In genomic region chr13:30713133-30713532, GRCh38 we compare ENCODE assay signal across 9 cellular contexts. TPM values are rescaled to one million over a fixed set of nuclear protein-coding genes. Genes with fewer than 3 reads are reported as not detected.
DNase-seq lines count a peak whose midpoint lies in the region; ATAC-seq, FAIRE-seq and TF ChIP-seq lines count a peak whose summit lies in the region.
"Had no signal": no experiment of that assay in that cellular context is flagged by ENCODE, and none has a peak within 500 bp of the region (broad histone marks: within the 10 kb centered on the region; RNA-seq: fewer than 3 reads in every experiment).

No MANE protein-coding gene starts in this region.

- no peaks in the 10 kb centered on the region for H3K9me1 ChIP-seq in K562 (ENCODE audit: control insufficient read depth, insufficient read depth, low read length)

- H2BK120ac ChIP-seq in mesendoderm (ENCODE audit: low read depth, low read length): no peak overlapping the region

- 0% methylated on average over 5 of the region's 5 CpGs for WGBS in K562 (ENCODE audit: insufficient coverage, low coverage, missing lambda C conversion rate)
- no CpG with 5 or more reads among the region's 5 CpGs for WGBS in mesendoderm (ENCODE audit: extremely low coverage, insufficient coverage, low lambda C conversion rate)

- peaks cover 44 to 100% (median 81%) of the 10 kb centered on the region in 10 experiments for H3K4me1 ChIP-seq in BLaER1 treated with 17β-estradiol and CSF1 and Interleukin-3, amounts not matched to agents 10 nM and 100 nM
- H3K4me1 ChIP-seq in K562 (replicated peaks in 1 of 2; ENCODE audit: control insufficient read depth in 2 of 2, insufficient read depth in 2 of 2, low read length in 2 of 2): no peaks in the 10 kb centered on the region
- H3K4me1 ChIP-seq in mesendoderm (ENCODE audit: control insufficient read depth, low read depth, low read length): no peaks in the 10 kb centered on the region

- H4K8ac ChIP-seq in mesendoderm (ENCODE audit: low read depth, low read length): no peak overlapping the region

- no peak overlapping the region for H2BK5ac ChIP-seq in mesendoderm (ENCODE audit: low read length)

- H3K4me3 ChIP-seq in BLaER1 treated with 17β-estradiol and CSF1 and Interleukin-3, amounts not matched to agents 10 nM and 100 nM: peak overlapping the region in 2 of 10 experiments; percentile 13 to 15; a peak in 1 of 20 replicates
- H3K4me3 ChIP-seq in K562 (no peak overlapping the region), mesendoderm (ENCODE audit: low read length) (no peak overlapping the region)

- TF ChIP-seq EP300 in K562 (IDR thresholded peaks at IDR 0.05; ENCODE audit: low read length): no peak

- H4K5ac ChIP-seq in mesendoderm (ENCODE audit: low read length): no peak overlapping the region

- H3K9me3 ChIP-seq in BLaER1 treated with 17β-estradiol and CSF1 and Interleukin-3, amounts not matched to agents 10 nM and 100 nM (replicated peaks in 1 of 11): peaks cover 0 to 8% (median 0%) of the 10 kb centered on the region in 11 experiments; a peak in 2 of 22 replicates
- H3K9me3 ChIP-seq in K562 (replicated peaks; ENCODE audit: control insufficient read depth, insufficient read depth, low read depth, low read length): no peaks in the 10 kb centered on the region

- no peak for FAIRE-seq in K562 (lab: Jason Lieb, UNC)

- BruUV-seq in K562 (replicated peaks; lab: Mats Ljungman, UMichigan): no TSS peak

- no peak for TF ChIP-seq RAD21 in K562 (CRISPR knock-in tag; conservative IDR thresholded peaks at IDR 0.05 in 1 of 2, IDR thresholded peaks at IDR 0.05 in 1 of 2)

- TF ChIP-seq CTCF in K562 (IDR thresholded peaks at IDR 0.05 in 2 of 3, conservative IDR thresholded peaks at IDR 0.05 in 1 of 3; ENCODE audit: insufficient read depth in 2 of 3, low read depth in 1 of 3, low read length in 3 of 3): no peak

- no peak for TF ChIP-seq POLR2A in K562 (conservative IDR thresholded peaks at IDR 0.05)

- peak overlapping the region; percentile 65 to 100 (median 96); a peak in 21 of 22 replicates for H3K27ac ChIP-seq in BLaER1 treated with 17β-estradiol and CSF1 and Interleukin-3, amounts not matched to agents 10 nM and 100 nM
- H3K27ac ChIP-seq in K562 (ENCODE audit: extremely low read depth, low read depth, low read length): no peak overlapping the region
- no peak overlapping the region for H3K27ac ChIP-seq in mesendoderm (ENCODE audit: low read depth, low read length)

- H3K27me3 ChIP-seq in BLaER1 treated with 17β-estradiol and CSF1 and Interleukin-3, amounts not matched to agents 10 nM and 100 nM: peaks cover 0 to 8% (median 0%) of the 10 kb centered on the region in 11 experiments; a peak in 1 of 22 replicates
- H3K27me3 ChIP-seq in K562 (ENCODE audit: control insufficient read depth in 2 of 2, insufficient read depth in 2 of 2, low read length in 2 of 2) (peaks cover 0 to 13% of the 10 kb centered on the region in 2 experiments; a peak in 3 of 5 replicates), mesendoderm (ENCODE audit: insufficient read depth, low read length, poor library complexity) (no peaks in the 10 kb centered on the region)

- no peak overlapping the region for H2BK15ac ChIP-seq in mesendoderm (replicated peaks; ENCODE audit: low read depth)

- H3K79me2 ChIP-seq in K562 (ENCODE audit: control insufficient read depth, insufficient read depth, low read length) (no peaks in the 10 kb centered on the region), mesendoderm (ENCODE audit: control insufficient read depth, insufficient read depth, low read length) (no peaks in the 10 kb centered on the region)

- H3K23ac ChIP-seq in mesendoderm (ENCODE audit: low read length): peak overlapping the region; percentile 33

- in situ Hi-C loops in K562 (cut with MboI): no loop called here

- no peak overlapping the region for H3K18ac ChIP-seq in mesendoderm (ENCODE audit: low read length)

- H3K36me3 ChIP-seq in BLaER1 treated with 17β-estradiol and CSF1 and Interleukin-3, amounts not matched to agents 10 nM and 100 nM: no peaks in the 10 kb centered on the region
- H3K36me3 ChIP-seq in K562 (ENCODE audit: control insufficient read depth, insufficient read depth, low read length): no peaks in the 10 kb centered on the region
- no peaks in the 10 kb centered on the region for H3K36me3 ChIP-seq in mesendoderm (ENCODE audit: control insufficient read depth, insufficient read depth, low read length)

- H3K79me1 ChIP-seq in mesendoderm (ENCODE audit: low read length): no peaks in the 10 kb centered on the region

- no peak overlapping the region for H3K56ac ChIP-seq in mesendoderm (ENCODE audit: low read length)

- no peak overlapping the region for H2AK5ac ChIP-seq in mesendoderm (ENCODE audit: low read length)

- no peak overlapping the region for H3K4ac ChIP-seq in mesendoderm (ENCODE audit: low read depth, low read length)

- H3K9ac ChIP-seq in BLaER1 treated with 17β-estradiol and CSF1 and Interleukin-3, amounts not matched to agents 10 nM and 100 nM: peak overlapping the region in 10 of 11 experiments; percentile 63 to 89 (median 80); a peak in 20 of 22 replicates
- no peak overlapping the region for H3K9ac ChIP-seq in K562 (ENCODE audit: insufficient read depth in 1 of 2, low read depth in 2 of 2, low read length in 2 of 2)
- H3K9ac ChIP-seq in mesendoderm (ENCODE audit: low read length): no peak overlapping the region

- POLR2A ChIA-PET in K562 (lab: Yijun Ruan, JAX): no interaction called here

- intact Hi-C loops in K562 (cut with micrococcal nuclease): no loop called here

- peak overlapping the region; percentile 39 to 92 (median 78) for H3K4me2 ChIP-seq in BLaER1 treated with 17β-estradiol and CSF1 and Interleukin-3, amounts not matched to agents 10 nM and 100 nM
- H3K4me2 ChIP-seq in K562 (ENCODE audit: insufficient read depth, low read length) (no peak overlapping the region), mesendoderm (ENCODE audit: low read length) (no peak overlapping the region)

- H2AFZ ChIP-seq in K562 (ENCODE audit: low read depth, low read length): no peak overlapping the region

- H4K20me1 ChIP-seq in BLaER1 treated with 17β-estradiol and CSF1 and Interleukin-3, amounts not matched to agents 10 nM and 100 nM: no peaks in the 10 kb centered on the region
- no peaks in the 10 kb centered on the region for H4K20me1 ChIP-seq in K562 (replicated peaks; ENCODE audit: control insufficient read depth, insufficient read depth, low read length)

- peak; percentile 33 for DNase-seq in M059J (ENCODE audit: low read depth)
- peak in 1 of 4 experiments; percentile 6 for DNase-seq in K562 (ENCODE audit: extremely low read depth in 1 of 4, low spot score in 3 of 4)
- no peak for DNase-seq in mesendoderm
- no peak for DNase-seq in occipital lobe (lab: John Stamatoyannopoulos, UW)
- no peak for DNase-seq in NCI-H1417 treated with DMSO at 0.1 percent for 48 hours (lab: John Stamatoyannopoulos, UW)
- no peak for DNase-seq in stimulated activated CD4-positive, alpha-beta T cell treated with anti-CD3 and anti-CD28 coated beads, Interleukin-4, amount 100 ng/mL, for 24 hours
- DNase-seq: stimulated activated CD4-positive, alpha-beta T cell treated with anti-CD3 and anti-CD28 coated beads, Interleukin-15, amount 100 ng/mL, for 24 hours had no signal

- ATAC-seq in K562: peak; percentile 70
- no peak for ATAC-seq in HG03139 (IDR thresholded peaks at IDR 0.05; ENCODE audit: unreplicated experiment)

- CTCF ChIA-PET in K562 (lab: Yijun Ruan, JAX; ENCODE audit: low intra/inter-chr PET ratio): no interaction called here

TF ChIP-seq in K562, 482 proteins besides CTCF, POLR2A, EP300 and RAD21 (continues in another document):
- TF ChIP-seq MAFG (tag; conservative IDR thresholded peaks at IDR 0.05): no peak
- TF ChIP-seq, protein P1, sequence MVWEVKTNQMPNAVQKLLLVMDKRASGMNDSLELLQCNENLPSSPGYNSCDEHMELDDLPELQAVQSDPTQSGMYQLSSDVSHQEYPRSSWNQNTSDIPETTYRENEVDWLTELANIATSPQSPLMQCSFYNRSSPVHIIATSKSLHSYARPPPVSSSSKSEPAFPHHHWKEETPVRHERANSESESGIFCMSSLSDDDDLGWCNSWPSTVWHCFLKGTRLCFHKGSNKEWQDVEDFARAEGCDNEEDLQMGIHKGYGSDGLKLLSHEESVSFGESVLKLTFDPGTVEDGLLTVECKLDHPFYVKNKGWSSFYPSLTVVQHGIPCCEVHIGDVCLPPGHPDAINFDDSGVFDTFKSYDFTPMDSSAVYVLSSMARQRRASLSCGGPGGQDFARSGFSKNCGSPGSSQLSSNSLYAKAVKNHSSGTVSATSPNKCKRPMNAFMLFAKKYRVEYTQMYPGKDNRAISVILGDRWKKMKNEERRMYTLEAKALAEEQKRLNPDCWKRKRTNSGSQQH (CRISPR knock-in tag; IDR thresholded peaks at IDR 0.05): no peak
- no peak for TF ChIP-seq PCBP1 (IDR thresholded peaks at IDR 0.05; ENCODE audit: low read depth, low read length, poor library complexity, severe bottlenecking)
- no peak for TF ChIP-seq CBX3 (IDR thresholded peaks at IDR 0.05; ENCODE audit: borderline replicate concordance in 1 of 2, low read length in 2 of 2)
- no peak for TF ChIP-seq CEBPG (CRISPR knock-in tag; IDR thresholded peaks at IDR 0.05)
- 0 out of 4 replicates have a peak, but pooled peaks of 1 of the 2 experiments have one; percentile 40 for TF ChIP-seq CEBPG (tag; conservative IDR thresholded peaks at IDR 0.05 in 1 of 2, IDR thresholded peaks at IDR 0.05 in 1 of 2)
- no peak for TF ChIP-seq POLR3G (IDR thresholded peaks at IDR 0.05; ENCODE audit: extremely low read depth, insufficient read length, insufficient replicate concordance)

RNA-seq across cellular contexts. Expression of gene ALOX5AP, which starts 22.2 kb away (rescaled TPM):
- 0.52 and 1.2 TPM in 2 replicates for total RNA-seq in M059J (2014; rRNA removed; shearing (Covaris generic))
- total RNA-seq in K562 (2011; cell fraction: chromatin; rRNA removed; ENCODE audit: low replicate concordance): not detected in 2 replicates
- total RNA-seq in K562 (2011; cell fraction: nucleolus; rRNA removed): not detected in 2 replicates
- total RNA-seq in K562 (2011; cell fraction: nucleoplasm; rRNA removed): not detected in 2 replicates
- total RNA-seq in K562 (2014; rRNA removed): not detected in 2 replicates
- total RNA-seq in K562 (2014; rRNA removed; fragmentation: Illumina TruSeq; extraction: Trizol): not detected in 2 replicates
- not detected in 2 replicates for total RNA-seq in K562 (2015; rRNA removed; fragmentation: Illumina TruSeq; extraction: Trizol)
- 0.31 TPM in 1 of 2 replicates, not detected in the other for total RNA-seq in K562 (2021)
- polyA plus RNA-seq in K562 (2011; rRNA removed): not detected in 2 replicates
- polyA plus RNA-seq in K562 (2011; cell fraction: cytosol; rRNA removed): not detected in 2 replicates
- not detected in 2 replicates for polyA plus RNA-seq in K562 (2011; cell fraction: nucleus; rRNA removed)
- polyA plus RNA-seq in K562 (2012): not detected in 2 replicates
- polyA plus RNA-seq in K562 (2014; fragmentation: Illumina TruSeq; extraction: Trizol): not detected in 2 replicates
- not detected for polyA plus RNA-seq in K562 (2014; fragmentation: Nextera tagmentation; extraction: Ambion mirVana)
- polyA plus RNA-seq in K562 (2014; rRNA removed): not detected in 2 replicates
- polyA minus RNA-seq in K562 (2011; rRNA and poly(A)+ RNA removed): not detected in 2 replicates
- not detected in 2 replicates for polyA minus RNA-seq in K562 (2011; cell fraction: cytosol; rRNA and poly(A)+ RNA removed)
- not detected in 2 replicates for polyA minus RNA-seq in K562 (2011; cell fraction: nucleus; rRNA and poly(A)+ RNA removed)
- not detected for polyA plus RNA-seq in mesendoderm (2013, experiment 1 of 2)
- polyA plus RNA-seq in mesendoderm (2013, experiment 2 of 2): not detected
- total RNA-seq in occipital lobe: 2.5 TPM

Comparison
In these comparisons a context has a peak if more than half of its experiments do, and no peak if none do; other contexts are left out.
1. H3K27ac ChIP-seq: peak in BLaER1 treated with 17β-estradiol and CSF1 and Interleukin-3, amounts not matched to agents 10 nM and 100 nM (11 of 11); none in K562 (single experiment) and mesendoderm (single experiment).
2. H3K4me2 ChIP-seq: peak in BLaER1 treated with 17β-estradiol and CSF1 and Interleukin-3, amounts not matched to agents 10 nM and 100 nM (11 of 11); none in K562 (single experiment) and mesendoderm (single experiment).
3. H3K9ac ChIP-seq: peak in BLaER1 treated with 17β-estradiol and CSF1 and Interleukin-3, amounts not matched to agents 10 nM and 100 nM (10 of 11); none in K562 (0 of 2) and mesendoderm (single experiment).